Comparison of ENCODE assay signal across 24 cellular contexts in the genomic region with DNA sequence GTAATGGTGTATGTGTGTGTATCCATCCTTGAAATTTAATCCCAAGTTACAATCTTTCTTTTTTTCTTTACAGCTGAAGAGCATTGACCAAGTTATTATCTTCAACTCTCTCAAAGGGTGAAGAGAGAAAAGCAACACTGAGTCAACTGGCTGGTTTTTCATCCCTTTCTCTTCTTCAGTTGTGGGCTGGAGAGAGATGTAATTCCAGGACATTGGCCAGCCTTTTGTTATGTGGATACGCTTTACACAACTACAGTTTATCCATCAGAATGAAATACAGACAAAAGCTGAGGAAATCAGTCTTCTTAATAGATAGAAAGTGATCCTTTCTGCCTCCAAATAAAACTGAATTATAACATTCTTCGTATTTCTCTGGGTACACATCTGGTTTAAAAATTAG.
DNase-seq lines count a peak whose midpoint lies in the region; ATAC-seq and TF ChIP-seq lines count a peak whose summit lies in the region.
"Had no signal": no experiment of that assay in that cellular context is flagged by ENCODE, and none has a peak within 500 bp of the region (broad histone marks: within the 10 kb centered on the region; RNA-seq: fewer than 3 reads in every experiment).

No MANE protein-coding gene starts in this region.

- CTCF ChIA-PET in WTC11 (lab: Charles Lee) = no interaction called here

- H2AK5ac ChIP-seq in neuronal stem cell (ENCODE audit: low read depth, low read length) = no peak overlapping the region

- H3K4ac ChIP-seq in neuronal stem cell (ENCODE audit: low read length) = no peak overlapping the region

- H3K4me2 ChIP-seq in neuronal stem cell (ENCODE audit: insufficient read depth, low read length, poor library complexity, severe bottlenecking) = no peak overlapping the region
- H3K4me2 ChIP-seq: BLaER1 had no signal

- no CpG with 5 or more reads among the region's 2 CpGs for WGBS in neuronal stem cell (ENCODE audit: extremely low coverage in 2 of 2, insufficient read length in 2 of 2, insufficient replicate concordance in 1 of 2), 2 donors
- 83 to 85% methylated on average over 2 of the region's 2 CpGs for WGBS in transverse colon (ENCODE audit: low coverage in 1 of 2), 2 donors

- no peak overlapping the region for H2BK5ac ChIP-seq in neuronal stem cell (ENCODE audit: low read length)

- no peaks in the 10 kb centered on the region; the same call in 1 of the 2 replicates for H3K36me3 Mint-ChIP-seq in WTC11
- H3K36me3 Mint-ChIP-seq: CD14-positive monocyte; CD4-positive, alpha-beta memory T cell; CD4-positive, CD25-positive, alpha-beta regulatory T cell; CD8-positive, alpha-beta memory T cell had no signal

- intact Hi-C loops in tibial artery (cut with DNase I; ENCODE audit: low total_unique reads) (no loop called here), transverse colon (cut with DNase I; ENCODE audit: low total_unique reads) (no loop called here)

- 0 out of 2 replicates have a peak, but pooled peaks cover 5% of the 10 kb centered on the region for H3K9me3 Mint-ChIP-seq in WTC11

- TF ChIP-seq POLR2A in transverse colon (IDR thresholded peaks at IDR 0.05) = no peak

- no peak overlapping the region for H3K23ac ChIP-seq in neuronal stem cell (ENCODE audit: low read depth, low read length, poor library complexity)

- peak overlapping the region; percentile 72; the same call in 1 of the 2 replicates for H3K27ac Mint-ChIP-seq in WTC11
- H3K27ac Mint-ChIP-seq: CD14-positive monocyte; CD4-positive, alpha-beta memory T cell; CD4-positive, CD25-positive, alpha-beta regulatory T cell; CD8-positive, alpha-beta memory T cell had no signal

- no peak overlapping the region for H4K91ac ChIP-seq in neuronal stem cell (ENCODE audit: low read depth, low read length, poor library complexity)

- H3K79me1 ChIP-seq in neuronal stem cell (ENCODE audit: low read depth, low read length) = no peaks in the 10 kb centered on the region

- H3K27ac ChIP-seq in neuronal stem cell (replicated peaks; ENCODE audit: low read length) = no peak overlapping the region
- no peak overlapping the region for H3K27ac ChIP-seq in tibial artery
- no peak overlapping the region for H3K27ac ChIP-seq in transverse colon
- H3K27ac ChIP-seq: BLaER1 had no signal

- peak overlapping the region; percentile 64 for H2AFZ ChIP-seq in neuronal stem cell (ENCODE audit: low read length)

- H3K9me3 ChIP-seq in neuronal stem cell (replicated peaks in 1 of 2; ENCODE audit: control insufficient read depth in 2 of 2, insufficient read depth in 1 of 2, low read depth in 1 of 2, low read length in 2 of 2) (peaks cover 4 to 8% of the 10 kb centered on the region in 2 donors), tibial artery (peaks cover 0 to 2% (median 0%) of the 10 kb centered on the region in 3 donors), transverse colon (no peaks in the 10 kb centered on the region)
- H3K9me3 ChIP-seq: BE2C had no signal

- no peak overlapping the region for H3K4me3 Mint-ChIP-seq in WTC11
- H3K4me3 Mint-ChIP-seq: CD14-positive monocyte; CD4-positive, alpha-beta memory T cell; CD4-positive, CD25-positive, alpha-beta regulatory T cell; CD8-positive, alpha-beta memory T cell had no signal

- TF ChIP-seq CTCF in WTC11 (IDR thresholded peaks at IDR 0.05) = no peak
- TF ChIP-seq CTCF in tibial artery (IDR thresholded peaks at IDR 0.05) = no peak
- TF ChIP-seq CTCF in transverse colon (IDR thresholded peaks at IDR 0.05) = no peak

- no peak overlapping the region for H2BK15ac ChIP-seq in neuronal stem cell (ENCODE audit: low read length)

- H3K27me3 ChIP-seq in H7 (ENCODE audit: control insufficient read depth, insufficient read depth, low read length) (no peaks in the 10 kb centered on the region), neuronal stem cell (ENCODE audit: control insufficient read depth in 3 of 3, insufficient read depth in 3 of 3, low read depth in 1 of 3, low read length in 3 of 3) (no peaks in the 10 kb centered on the region), tibial artery (no peaks in the 10 kb centered on the region), transverse colon (no peaks in the 10 kb centered on the region)
- H3K27me3 ChIP-seq: BE2C, BLaER1 had no signal

- ATAC-seq in WTC11 (no peak), GM19452 (IDR thresholded peaks at IDR 0.05; ENCODE audit: unreplicated experiment) (no peak)
- ATAC-seq: GM12878 had no signal

- H3K9ac ChIP-seq in neuronal stem cell (ENCODE audit: low read depth, low read length, poor library complexity) = no peak overlapping the region
- H3K9ac ChIP-seq: BLaER1 had no signal

- H3K27me3 Mint-ChIP-seq in WTC11 (ENCODE audit: low read depth) = no peaks in the 10 kb centered on the region
- H3K27me3 Mint-ChIP-seq: CD4-positive, alpha-beta memory T cell; CD4-positive, CD25-positive, alpha-beta regulatory T cell; CD8-positive, alpha-beta memory T cell had no signal

- POLR2A ChIA-PET in WTC11 (lab: Charles Lee) = no interaction called here

- H4K8ac ChIP-seq in neuronal stem cell (ENCODE audit: low read depth, low read length) = no peak overlapping the region

- DNase-seq in H7 = peak; percentile 13
- no peak for DNase-seq in WTC11 (ENCODE audit: low spot score)
- DNase-seq in neuronal stem cell (ENCODE audit: low spot score) = no peak
- no peak for DNase-seq in tibial artery
- no peak for DNase-seq in transverse colon
- DNase-seq: 8988T; ACHN; BE2C; C1 segment of cervical spinal cord; CD4-positive, alpha-beta memory T cell; CD4-positive, CD25-positive, alpha-beta regulatory T cell; CD8-positive, alpha-beta memory T cell; COR-L47; DMS 273 treated with DMSO at 0.1 percent for 48 hours; DMS153; DMS53; DMS79; DND-41; EL; GDM1 had no signal

- H3K36me3 ChIP-seq in H7 (replicated peaks; ENCODE audit: control insufficient read depth, insufficient read depth, low read length) (no peaks in the 10 kb centered on the region), neuronal stem cell (replicated peaks in 1 of 2; ENCODE audit: control insufficient read depth in 2 of 2, insufficient read depth in 2 of 2, low read length in 2 of 2) (no peaks in the 10 kb centered on the region), tibial artery (no peaks in the 10 kb centered on the region), transverse colon (no peaks in the 10 kb centered on the region)
- H3K36me3 ChIP-seq: BE2C, BLaER1 had no signal

- H3K4me3 ChIP-seq in H7 (ENCODE audit: insufficient read depth, low read depth, low read length) (no peak overlapping the region), neuronal stem cell (ENCODE audit: low read length in 2 of 2) (no peak overlapping the region), tibial artery (no peak overlapping the region), transverse colon (no peak overlapping the region)
- H3K4me3 ChIP-seq: BLaER1, GM12878 had no signal

- TF ChIP-seq EP300 in transverse colon (IDR thresholded peaks at IDR 0.05; ENCODE audit: low read depth) = no peak

- H3K18ac ChIP-seq in neuronal stem cell (ENCODE audit: low read length) = no peak overlapping the region

- in situ Hi-C loops in transverse colon (cut with MboI; ENCODE audit: low pct_ligation_motif_present in 1 of 4, low pct_unique_long_range_greater_than_20kb in 1 of 4, low sequenced_read_pairs in 3 of 4) = no loop called here

- H2BK12ac ChIP-seq in neuronal stem cell (ENCODE audit: low read length) = no peak overlapping the region

- H3K4me1 Mint-ChIP-seq in WTC11 = peaks cover 15% of the 10 kb centered on the region
- H3K4me1 Mint-ChIP-seq: CD14-positive monocyte; CD4-positive, alpha-beta memory T cell; CD4-positive, CD25-positive, alpha-beta regulatory T cell; CD8-positive, alpha-beta memory T cell had no signal

- H3K4me1 ChIP-seq in neuronal stem cell (ENCODE audit: control insufficient read depth in 2 of 2, insufficient read depth in 1 of 2, low read depth in 1 of 2, low read length in 2 of 2) (no peaks in the 10 kb centered on the region), tibial artery (no peaks in the 10 kb centered on the region), transverse colon (no peaks in the 10 kb centered on the region)
- H3K4me1 ChIP-seq: BLaER1 had no signal

- H2BK120ac ChIP-seq in neuronal stem cell (ENCODE audit: low read depth, low read length) = no peak overlapping the region

- no peak overlapping the region for H3K14ac ChIP-seq in neuronal stem cell (ENCODE audit: low read length)

TF ChIP-seq in WTC11, 78 proteins besides CTCF, POLR2A, EP300 and RAD21 (continues in another document):
- TF ChIP-seq EMX1 (CRISPR knock-in tag; IDR thresholded peaks at IDR 0.05) (no peak), ZNF532 (CRISPR knock-in tag; IDR thresholded peaks at IDR 0.05; ENCODE audit: borderline replicate concordance) (no peak)
